8 cellular contexts compared by ENCODE assay signal in genomic region chr9:113468-114266, GRCh38. TPM values are rescaled to one million over a fixed set of nuclear protein-coding genes. Genes with fewer than 3 reads are reported as not detected.
DNase-seq lines count a peak whose midpoint lies in the region; ATAC-seq, FAIRE-seq and TF ChIP-seq lines count a peak whose summit lies in the region.
"Not testable (repeated sequence)": the region's sequence is repeated elsewhere in the genome, so short reads cannot be mapped to it uniquely, and the experiment has no call there.

No MANE protein-coding gene starts in this region.

- WGBS in esophagus squamous epithelium, 2 donors: 0% methylated on average over 5 of the region's 111 CpGs; no CpG with 5 or more reads in 1 of the 2 donors
- WGBS in HepG2 (ENCODE audit: low lambda C conversion rate): 5% methylated on average over 31 of the region's 111 CpGs

- CTCF ChIA-PET in A673 (lab: Charles Lee); HepG2 (lab: Yijun Ruan, JAX; ENCODE audit: low intra/inter-chr PET ratio, low total read pairs): not testable (repeated sequence)

- POLR2A ChIA-PET in A673 (lab: Charles Lee; ENCODE audit: low non-redundant PET); HepG2 (lab: Yijun Ruan, JAX): not testable (repeated sequence)

- not testable (repeated sequence) for H4K20me1 ChIP-seq in HepG2 (ENCODE audit: insufficient read depth, low read length)

- not testable (repeated sequence) for H3K36me3 Mint-ChIP-seq in activated naive CD4-positive, alpha-beta T cell treated with anti-CD3 and anti-CD28 coated beads, Interleukin-2, amount 50 U/mL, for 24 hours

- peak overlapping the region; percentile 41 for H3K4me3 ChIP-seq in A673 (ENCODE audit: low read depth, low read length, poor library complexity, severe bottlenecking)
- peak overlapping the region; percentile 82 for H3K4me3 ChIP-seq in SJCRH30
- peak overlapping the region; percentile 26 to 68 (median 44) for H3K4me3 ChIP-seq in esophagus squamous epithelium
- peak overlapping the region; percentile 42 to 64 (median 45); a peak in 5 of 6 replicates for H3K4me3 ChIP-seq in HepG2 (replicated peaks in 1 of 3; ENCODE audit: insufficient read depth in 1 of 3, low read depth in 2 of 3, low read length in 3 of 3)
- peak overlapping the region; percentile 28 for H3K4me3 ChIP-seq in retinal pigment epithelial cell (ENCODE audit: low read length)

- peak overlapping the region; percentile 78 for H3K4me3 Mint-ChIP-seq in activated naive CD4-positive, alpha-beta T cell treated with anti-CD3 and anti-CD28 coated beads, Interleukin-2, amount 50 U/mL, for 24 hours

- not testable (repeated sequence) for H3K36me3 ChIP-seq in A673 (ENCODE audit: insufficient read depth, low read length, poor library complexity, severe bottlenecking); SJCRH30; esophagus squamous epithelium; HepG2 (replicated peaks in 1 of 2; ENCODE audit: control insufficient read depth in 1 of 2, insufficient read depth in 2 of 2, low read length in 2 of 2)

- intact Hi-C loops in A673 (cut with micrococcal nuclease; ENCODE audit: unreplicated experiment); esophagus squamous epithelium (cut with DNase I); HepG2 (cut with micrococcal nuclease; ENCODE audit: unreplicated experiment): not testable (repeated sequence)

- peaks cover 50% of the 10 kb centered on the region for H3K27me3 ChIP-seq in A673 (replicated peaks; ENCODE audit: insufficient read depth, low read depth, low read length, poor library complexity)
- H3K27me3 ChIP-seq in SJCRH30: not testable (repeated sequence)
- H3K27me3 ChIP-seq in esophagus squamous epithelium: peaks cover 18 to 89% (median 22%) of the 10 kb centered on the region in 4 donors
- H3K27me3 ChIP-seq in HepG2 (ENCODE audit: control insufficient read depth in 1 of 2, insufficient read depth in 2 of 2, low read length in 2 of 2): peaks cover 0 to 17% of the 10 kb centered on the region in 2 experiments; a peak in 2 of 5 replicates

- peaks cover 29% of the 10 kb centered on the region for H3K27me3 Mint-ChIP-seq in activated naive CD4-positive, alpha-beta T cell treated with anti-CD3 and anti-CD28 coated beads, Interleukin-2, amount 50 U/mL, for 24 hours

- not testable (repeated sequence) for H3K4me1 ChIP-seq in A673 (ENCODE audit: insufficient read depth, low read length, poor library complexity, severe bottlenecking); SJCRH30; HepG2 (ENCODE audit: insufficient read depth, low read length)
- H3K4me1 ChIP-seq in esophagus squamous epithelium: peaks cover 4 to 40% (median 15%) of the 10 kb centered on the region in 3 donors

- H3K27ac Mint-ChIP-seq in activated naive CD4-positive, alpha-beta T cell treated with anti-CD3 and anti-CD28 coated beads, Interleukin-2, amount 50 U/mL, for 24 hours: not testable (repeated sequence)

- in situ Hi-C loops in HepG2 (cut with HindIII; ENCODE audit: extremely low pct_ligation_motif_present, low pct_unique_long_range_greater_than_20kb): not testable (repeated sequence)

- BruUV-seq in A673 (replicated peaks; lab: Mats Ljungman, UMichigan); HepG2 (replicated peaks; lab: Mats Ljungman, UMichigan): not testable (repeated sequence)

- H3K9ac ChIP-seq in HepG2 (ENCODE audit: insufficient read depth, low read depth, low read length): not testable (repeated sequence)

- not testable (repeated sequence) for TF ChIP-seq CTCF in A673 (conservative IDR thresholded peaks at IDR 0.05; ENCODE audit: low read depth, low read length); esophagus squamous epithelium (IDR thresholded peaks at IDR 0.05); HepG2 (CRISPR knock-in tag; IDR thresholded peaks at IDR 0.05); retinal pigment epithelial cell (conservative IDR thresholded peaks at IDR 0.05; ENCODE audit: low read depth, low read length)

- H3K27ac ChIP-seq in A673 (ENCODE audit: low read depth, low read length, poor library complexity, severe bottlenecking); esophagus squamous epithelium; HepG2 (ENCODE audit: extremely low read length, insufficient read depth, low read length): not testable (repeated sequence)
- peak overlapping the region; percentile 57 for H3K27ac ChIP-seq in SJCRH30

- not testable (repeated sequence) for FAIRE-seq in HepG2 (lab: Jason Lieb, UNC)

- not testable (repeated sequence) for TF ChIP-seq EP300 in HepG2 (IDR thresholded peaks at IDR 0.05; ENCODE audit: low read depth in 2 of 2, low read length in 2 of 2); HepG2 (CRISPR knock-in tag; IDR thresholded peaks at IDR 0.05; ENCODE audit: borderline replicate concordance)

- not testable (repeated sequence) for H3K79me2 ChIP-seq in HepG2 (ENCODE audit: insufficient read depth, low read length)

- H3K9me3 Mint-ChIP-seq in activated naive CD4-positive, alpha-beta T cell treated with anti-CD3 and anti-CD28 coated beads, Interleukin-2, amount 50 U/mL, for 24 hours: not testable (repeated sequence)

- not testable (repeated sequence) for TF ChIP-seq POLR2A in esophagus squamous epithelium (IDR thresholded peaks at IDR 0.05); HepG2 (IDR thresholded peaks at IDR 0.05; ENCODE audit: insufficient read depth in 1 of 2, low read depth in 2 of 2, low read length in 2 of 2)

- DNase-seq in A673 (ENCODE audit: low spot score) (peak; percentile 40), SJCRH30 (peak; percentile 59 to 68)
- DNase-seq in esophagus squamous epithelium (lab: John Stamatoyannopoulos, UW); HepG2 (ENCODE audit: low spot score); retinal pigment epithelial cell (ENCODE audit: low read depth): not testable (repeated sequence)

- not testable (repeated sequence) for H3K9me3 ChIP-seq in A673 (ENCODE audit: low read depth, low read length, poor library complexity, severe bottlenecking); SJCRH30 (replicated peaks); esophagus squamous epithelium; HepG2 (ENCODE audit: low read length)

- H2AFZ ChIP-seq in HepG2 (ENCODE audit: low read length): not testable (repeated sequence)

- not testable (repeated sequence) for TF ChIP-seq RAD21 in HepG2 (CRISPR knock-in tag; IDR thresholded peaks at IDR 0.05)

- peak; percentile 60 for ATAC-seq in GM18867 (IDR thresholded peaks at IDR 0.05; ENCODE audit: unreplicated experiment)
- ATAC-seq in HG02981 (IDR thresholded peaks at IDR 0.05; ENCODE audit: unreplicated experiment): peak; percentile 51
- peak; percentile 82 for ATAC-seq in HepG2

- peaks cover 20% of the 10 kb centered on the region for H3K4me1 Mint-ChIP-seq in activated naive CD4-positive, alpha-beta T cell treated with anti-CD3 and anti-CD28 coated beads, Interleukin-2, amount 50 U/mL, for 24 hours

- peak overlapping the region; percentile 62 for H3K4me2 ChIP-seq in HepG2 (ENCODE audit: low read depth, low read length)

TF ChIP-seq in HepG2, 621 proteins besides CTCF, POLR2A, EP300 and RAD21 (continues in another document):
- TF ChIP-seq MTF2 (CRISPR knock-in tag; IDR thresholded peaks at IDR 0.05; ENCODE audit: borderline replicate concordance): peak; percentile 41; the same call in 1 of the 2 replicates
- peak; percentile 81 for TF ChIP-seq ZNF777 (CRISPR knock-in tag; IDR thresholded peaks at IDR 0.05)

RNA-seq across cellular contexts. Expression of gene FOXD4, which starts 4.5 kb away (rescaled TPM):
- total RNA-seq in A673 (2021) (0.39 TPM in 1 of 2 replicates, not detected in the other), esophagus squamous epithelium (under 1 TPM in 2 of 4 donors, not detected in 2; 0.19 to 0.22 TPM), HepG2 (2016; rRNA removed; fragmentation: Illumina TruSeq; extraction: Trizol) (0.18 TPM in 1 of 2 replicates, not detected in the other)
- total RNA-seq in SJCRH30 (2014; rRNA removed; shearing (Covaris generic)): 1.4 TPM in 2 replicates
- total RNA-seq in HepG2 (2016; cell fraction: cytosol; rRNA removed; fragmentation: Illumina TruSeq; extraction: Trizol; ENCODE audit: low read depth): not detected in 2 replicates
- 0.17 TPM in 1 of 2 replicates, not detected in the other for total RNA-seq in HepG2 (2016; cell fraction: insoluble cytoplasmic fraction; rRNA removed; fragmentation: Illumina TruSeq; extraction: Trizol)
- 0.17 TPM in 1 of 2 replicates, not detected in the other for total RNA-seq in HepG2 (2016; cell fraction: membrane; rRNA removed; fragmentation: Illumina TruSeq; extraction: Trizol)
- 0.25 and 0.40 TPM in 2 replicates for total RNA-seq in HepG2 (2016; cell fraction: nucleus; rRNA removed; fragmentation: Illumina TruSeq; extraction: Trizol)
- polyA plus RNA-seq in HepG2 (2011; rRNA removed): 0.15 and 0.21 TPM in 2 replicates
- 0.08 and 0.12 TPM in 2 replicates for polyA plus RNA-seq in HepG2 (2011; cell fraction: cytosol; rRNA removed)
- polyA plus RNA-seq in HepG2 (2011; cell fraction: nucleus; rRNA removed): 0.68 and 1.0 TPM in 2 replicates
- 0.11 TPM in 1 of 2 replicates, not detected in the other for polyA plus RNA-seq in HepG2 (2012)
- polyA plus RNA-seq in HepG2 (2016; cell fraction: cytosol; fragmentation: Illumina TruSeq; extraction: Trizol; ENCODE audit: low read depth): 0.08 and 0.10 TPM in 2 replicates
- 0.14 TPM in 1 of 2 replicates, not detected in the other for polyA plus RNA-seq in HepG2 (2016; cell fraction: insoluble cytoplasmic fraction; fragmentation: Illumina TruSeq; extraction: Trizol; ENCODE audit: low read depth)
- 0.16 TPM in 1 of 2 replicates, not detected in the other for polyA plus RNA-seq in HepG2 (2016; cell fraction: membrane; fragmentation: Illumina TruSeq; extraction: Trizol; ENCODE audit: low read depth)
- polyA plus RNA-seq in HepG2 (2016; cell fraction: nucleus; fragmentation: Illumina TruSeq; extraction: Trizol; ENCODE audit: insufficient read depth, low read depth): 0.33 and 0.94 TPM in 2 replicates
- 0.16 and 0.62 TPM in 2 replicates for polyA minus RNA-seq in HepG2 (2011; rRNA and poly(A)+ RNA removed; ENCODE audit: low replicate concordance)
- polyA minus RNA-seq in HepG2 (2011; cell fraction: cytosol; rRNA and poly(A)+ RNA removed): not detected in 2 replicates
- polyA minus RNA-seq in HepG2 (2011; cell fraction: nucleus; rRNA and poly(A)+ RNA removed): 0.99 and 2.4 TPM in 2 replicates

Comparison
In these comparisons a context has a peak if more than half of its experiments do, and no peak if none do; other contexts are left out.
1. H3K4me3 ChIP-seq: peak in every context shown above with its lines; median percentile 82 in SJCRH30; 45 in HepG2; 44 in esophagus squamous epithelium; 41 in A673; 28 in retinal pigment epithelial cell.